In genomic region chr14:58166005-58166983, GRCh38 we compare ENCODE assay signal across 8 cellular contexts. TPM values are rescaled to one million over a fixed set of nuclear protein-coding genes. Genes with fewer than 3 reads are reported as not detected.
DNase-seq lines count a peak whose midpoint lies in the region; ATAC-seq and TF ChIP-seq lines count a peak whose summit lies in the region.

No MANE protein-coding gene starts in this region.

- peak; percentile 95 for TF ChIP-seq CTCF in DOHH2 (IDR thresholded peaks at IDR 0.05; ENCODE audit: low read depth, low read length, poor library complexity, severe bottlenecking)
- peak; percentile 96 for TF ChIP-seq CTCF in choroid plexus epithelial cell (conservative IDR thresholded peaks at IDR 0.05; ENCODE audit: low read depth, low read length)
- peak; percentile 81 for TF ChIP-seq CTCF in liver (IDR thresholded peaks at IDR 0.05; ENCODE audit: low read depth, low read length, missing input control)

- WGBS in liver: 27% methylated on average over 10 of the region's 10 CpGs

- H3F3A ChIP-seq in DOHH2 (ENCODE audit: control insufficient read depth, insufficient read depth): no peaks in the 10 kb centered on the region

- ATAC-seq in HG02938 (IDR thresholded peaks at IDR 0.05; ENCODE audit: unreplicated experiment) (peak; percentile 47), GM18520 (IDR thresholded peaks at IDR 0.05; ENCODE audit: unreplicated experiment) (no peak)

- H3K9me2 ChIP-seq in DOHH2 (replicated peaks; ENCODE audit: control insufficient read depth, low read length): no peaks in the 10 kb centered on the region

- no peak overlapping the region for H3K4me2 ChIP-seq in DOHH2 (ENCODE audit: low read length)

- peak; percentile 80 to 85 for TF ChIP-seq RAD21 in liver (IDR thresholded peaks at IDR 0.05)

- H3K4me1 ChIP-seq in DOHH2 (ENCODE audit: control insufficient read depth, low read length) (no peaks in the 10 kb centered on the region), liver (ENCODE audit: control insufficient read depth in 4 of 4, insufficient read depth in 4 of 4, low read length in 3 of 4) (no peaks in the 10 kb centered on the region)

- H3K9me3 ChIP-seq in DOHH2 (ENCODE audit: control insufficient read depth, insufficient read depth, low read length) (no peaks in the 10 kb centered on the region), liver (ENCODE audit: control insufficient read depth in 4 of 4, low read length in 3 of 4) (no peaks in the 10 kb centered on the region)

- H3K27me3 ChIP-seq in DOHH2 (ENCODE audit: control insufficient read depth, low read length) (0 out of 2 replicates have a peak, but pooled peaks cover 5% of the 10 kb centered on the region), liver (ENCODE audit: control insufficient read depth in 4 of 4, insufficient read depth in 4 of 4, low read length in 3 of 4) (no peaks in the 10 kb centered on the region)

- no peaks in the 10 kb centered on the region for H3K36me3 ChIP-seq in DOHH2 (ENCODE audit: control insufficient read depth, low read length)
- H3K36me3 ChIP-seq in liver (ENCODE audit: control insufficient read depth in 4 of 4, insufficient read depth in 3 of 4, low read depth in 1 of 4, low read length in 3 of 4): no peaks in the 10 kb centered on the region

- H3K79me2 ChIP-seq in DOHH2 (ENCODE audit: control insufficient read depth, low read length): no peaks in the 10 kb centered on the region

- DNase-seq in NCI-H524 (lab: John Stamatoyannopoulos, UW) (peak; percentile 79 to 86), choroid plexus epithelial cell (ENCODE audit: low read depth) (peak; percentile 90)
- DNase-seq in activated CD4-positive, alpha-beta T cell treated with anti-CD3 and anti-CD28 coated beads for 48 hours: peak; percentile 86
- DNase-seq in stimulated activated CD4-positive, alpha-beta T cell treated with anti-CD3 and anti-CD28 coated beads, TNF-alpha, amount 100 ng/mL, for 24 hours (ENCODE audit: low read depth in 3 of 3): peak; percentile 45 to 75 (median 51)

- no peak overlapping the region for H3K9ac ChIP-seq in liver (ENCODE audit: low read depth in 1 of 2, low read length in 2 of 2)

- no peak overlapping the region for H3K4me3 ChIP-seq in DOHH2 (ENCODE audit: low read length)
- H3K4me3 ChIP-seq in choroid plexus epithelial cell (ENCODE audit: low read depth, low read length): no peak overlapping the region
- no peak overlapping the region for H3K4me3 ChIP-seq in liver (ENCODE audit: low read depth in 1 of 3, low read length in 3 of 3)

- H4K20me1 ChIP-seq in DOHH2 (ENCODE audit: control insufficient read depth, insufficient read depth, low read depth, low read length): no peaks in the 10 kb centered on the region

- H3K27ac ChIP-seq in DOHH2 (ENCODE audit: low read depth, low read length) (no peak overlapping the region), liver (ENCODE audit: low read depth in 1 of 2, low read length in 2 of 2) (no peak overlapping the region)

TF ChIP-seq in liver, 16 proteins besides CTCF, POLR2A, EP300 and RAD21:
- no peak for TF ChIP-seq NR2F2 (IDR thresholded peaks at IDR 0.05)
- TF ChIP-seq HNF4A (conservative IDR thresholded peaks at IDR 0.05): peak in 1 of 2 donors; percentile 26

RNA-seq across cellular contexts. Expression of gene ARMH4, which starts 14.3 kb away (rescaled TPM):
- 1 to 10 TPM in 1 of 2 donors, under 1 TPM in 1; 0.67 to 3.2 TPM for total RNA-seq in liver
- polyA plus RNA-seq in liver: under 1 TPM; 0.38 to 0.40 TPM

RNA-seq across cellular contexts. Expression of gene ACTR10, which starts 33.7 kb away (rescaled TPM):
- 10 to 100 TPM; 19.2 to 29.7 TPM for total RNA-seq in liver
- polyA plus RNA-seq in liver: 10 to 100 TPM; 20.6 to 42.0 TPM
